Comparison of ENCODE assay signal across 1 cellular context in the genomic region with DNA sequence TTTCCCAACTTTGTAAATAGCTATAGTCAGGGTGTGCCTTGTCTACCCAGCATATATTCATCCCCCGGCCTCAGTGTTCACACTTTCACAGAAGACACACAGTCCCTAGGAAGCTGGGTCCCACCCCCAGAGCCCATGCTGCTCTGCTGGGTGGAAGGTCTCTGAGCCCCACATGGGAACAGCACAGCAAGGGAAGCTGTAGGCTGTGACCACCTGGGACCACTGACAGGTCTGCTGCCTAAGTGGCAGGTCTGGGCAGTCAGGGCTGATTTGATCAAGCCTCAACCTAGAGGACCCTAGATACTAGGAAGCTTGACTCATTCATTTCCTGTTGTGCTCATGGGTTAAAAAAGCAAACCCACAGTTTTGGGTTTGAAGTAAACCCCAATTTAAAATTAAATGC.
A peak's percentile ranks its signal among the peaks of the same experiment; 100 is the strongest.
TF ChIP-seq lines count a peak whose summit lies in the region.

No MANE protein-coding gene starts in this region.

TF ChIP-seq in GM12878, 131 proteins besides CTCF, POLR2A, EP300 and RAD21 (continued from another document):
- TF ChIP-seq, protein P1, sequence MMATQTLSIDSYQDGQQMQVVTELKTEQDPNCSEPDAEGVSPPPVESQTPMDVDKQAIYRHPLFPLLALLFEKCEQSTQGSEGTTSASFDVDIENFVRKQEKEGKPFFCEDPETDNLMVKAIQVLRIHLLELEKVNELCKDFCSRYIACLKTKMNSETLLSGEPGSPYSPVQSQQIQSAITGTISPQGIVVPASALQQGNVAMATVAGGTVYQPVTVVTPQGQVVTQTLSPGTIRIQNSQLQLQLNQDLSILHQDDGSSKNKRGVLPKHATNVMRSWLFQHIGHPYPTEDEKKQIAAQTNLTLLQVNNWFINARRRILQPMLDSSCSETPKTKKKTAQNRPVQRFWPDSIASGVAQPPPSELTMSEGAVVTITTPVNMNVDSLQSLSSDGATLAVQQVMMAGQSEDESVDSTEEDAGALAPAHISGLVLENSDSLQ (IDR thresholded peaks at IDR 0.05), result peak; percentile 48
- TF ChIP-seq RUNX3 (IDR thresholded peaks at IDR 0.05; ENCODE audit: low read length) (peak; percentile 69), PAX8 (IDR thresholded peaks at IDR 0.05) (no peak), RBBP5 (conservative IDR thresholded peaks at IDR 0.05) (no peak), CBFB (IDR thresholded peaks at IDR 0.05; ENCODE audit: low read depth) (0 out of 2 replicates have a peak, but pooled peaks have one; percentile 21), SKIL (IDR thresholded peaks at IDR 0.05; ENCODE audit: low read depth, poor library complexity, severe bottlenecking) (no peak), NFYA (IDR thresholded peaks at IDR 0.05; ENCODE audit: borderline replicate concordance, low read depth, low read length) (no peak), CHD2 (IDR thresholded peaks at IDR 0.05; ENCODE audit: borderline replicate concordance, low read depth, low read length) (no peak), BCL11A (IDR thresholded peaks at IDR 0.05; ENCODE audit: low read depth, low read length) (no peak), SRF (IDR thresholded peaks at IDR 0.05; ENCODE audit: low read depth in 2 of 2, low read length in 2 of 2) (no peak), MEF2B (IDR thresholded peaks at IDR 0.05; ENCODE audit: partially characterized antibody, poor library complexity, severe bottlenecking) (no peak), JUND (IDR thresholded peaks at IDR 0.05; ENCODE audit: low read depth, low read length) (no peak), ASH2L (IDR thresholded peaks at IDR 0.05; ENCODE audit: borderline replicate concordance, low read depth) (no peak), FOXK2 (IDR thresholded peaks at IDR 0.05) (no peak), DPF2 (IDR thresholded peaks at IDR 0.05) (no peak), TCF3 (IDR thresholded peaks at IDR 0.05; ENCODE audit: borderline replicate concordance, insufficient read depth, low read depth, low read length) (no peak), MYC (IDR thresholded peaks at IDR 0.05; ENCODE audit: insufficient read depth, insufficient read length, insufficient replicate concordance, low read length, severe bottlenecking) (no peak), FOS (IDR thresholded peaks at IDR 0.05; ENCODE audit: borderline replicate concordance, extremely low read depth, insufficient read length) (no peak), ETV6 (conservative IDR thresholded peaks at IDR 0.05 in 1 of 2, IDR thresholded peaks at IDR 0.05 in 1 of 2; ENCODE audit: borderline replicate concordance in 1 of 2, low read depth in 1 of 2) (peak in 1 of 2 experiments; percentile 39; a peak in 1 of 4 replicates), NRF1 (conservative IDR thresholded peaks at IDR 0.05; ENCODE audit: low read depth, low read length) (no peak)
- TF ChIP-seq, protein P2, sequence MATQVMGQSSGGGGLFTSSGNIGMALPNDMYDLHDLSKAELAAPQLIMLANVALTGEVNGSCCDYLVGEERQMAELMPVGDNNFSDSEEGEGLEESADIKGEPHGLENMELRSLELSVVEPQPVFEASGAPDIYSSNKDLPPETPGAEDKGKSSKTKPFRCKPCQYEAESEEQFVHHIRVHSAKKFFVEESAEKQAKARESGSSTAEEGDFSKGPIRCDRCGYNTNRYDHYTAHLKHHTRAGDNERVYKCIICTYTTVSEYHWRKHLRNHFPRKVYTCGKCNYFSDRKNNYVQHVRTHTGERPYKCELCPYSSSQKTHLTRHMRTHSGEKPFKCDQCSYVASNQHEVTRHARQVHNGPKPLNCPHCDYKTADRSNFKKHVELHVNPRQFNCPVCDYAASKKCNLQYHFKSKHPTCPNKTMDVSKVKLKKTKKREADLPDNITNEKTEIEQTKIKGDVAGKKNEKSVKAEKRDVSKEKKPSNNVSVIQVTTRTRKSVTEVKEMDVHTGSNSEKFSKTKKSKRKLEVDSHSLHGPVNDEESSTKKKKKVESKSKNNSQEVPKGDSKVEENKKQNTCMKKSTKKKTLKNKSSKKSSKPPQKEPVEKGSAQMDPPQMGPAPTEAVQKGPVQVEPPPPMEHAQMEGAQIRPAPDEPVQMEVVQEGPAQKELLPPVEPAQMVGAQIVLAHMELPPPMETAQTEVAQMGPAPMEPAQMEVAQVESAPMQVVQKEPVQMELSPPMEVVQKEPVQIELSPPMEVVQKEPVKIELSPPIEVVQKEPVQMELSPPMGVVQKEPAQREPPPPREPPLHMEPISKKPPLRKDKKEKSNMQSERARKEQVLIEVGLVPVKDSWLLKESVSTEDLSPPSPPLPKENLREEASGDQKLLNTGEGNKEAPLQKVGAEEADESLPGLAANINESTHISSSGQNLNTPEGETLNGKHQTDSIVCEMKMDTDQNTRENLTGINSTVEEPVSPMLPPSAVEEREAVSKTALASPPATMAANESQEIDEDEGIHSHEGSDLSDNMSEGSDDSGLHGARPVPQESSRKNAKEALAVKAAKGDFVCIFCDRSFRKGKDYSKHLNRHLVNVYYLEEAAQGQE (IDR thresholded peaks at IDR 0.05; ENCODE audit: low read depth, low read length), result no peak
- TF ChIP-seq, protein P3, sequence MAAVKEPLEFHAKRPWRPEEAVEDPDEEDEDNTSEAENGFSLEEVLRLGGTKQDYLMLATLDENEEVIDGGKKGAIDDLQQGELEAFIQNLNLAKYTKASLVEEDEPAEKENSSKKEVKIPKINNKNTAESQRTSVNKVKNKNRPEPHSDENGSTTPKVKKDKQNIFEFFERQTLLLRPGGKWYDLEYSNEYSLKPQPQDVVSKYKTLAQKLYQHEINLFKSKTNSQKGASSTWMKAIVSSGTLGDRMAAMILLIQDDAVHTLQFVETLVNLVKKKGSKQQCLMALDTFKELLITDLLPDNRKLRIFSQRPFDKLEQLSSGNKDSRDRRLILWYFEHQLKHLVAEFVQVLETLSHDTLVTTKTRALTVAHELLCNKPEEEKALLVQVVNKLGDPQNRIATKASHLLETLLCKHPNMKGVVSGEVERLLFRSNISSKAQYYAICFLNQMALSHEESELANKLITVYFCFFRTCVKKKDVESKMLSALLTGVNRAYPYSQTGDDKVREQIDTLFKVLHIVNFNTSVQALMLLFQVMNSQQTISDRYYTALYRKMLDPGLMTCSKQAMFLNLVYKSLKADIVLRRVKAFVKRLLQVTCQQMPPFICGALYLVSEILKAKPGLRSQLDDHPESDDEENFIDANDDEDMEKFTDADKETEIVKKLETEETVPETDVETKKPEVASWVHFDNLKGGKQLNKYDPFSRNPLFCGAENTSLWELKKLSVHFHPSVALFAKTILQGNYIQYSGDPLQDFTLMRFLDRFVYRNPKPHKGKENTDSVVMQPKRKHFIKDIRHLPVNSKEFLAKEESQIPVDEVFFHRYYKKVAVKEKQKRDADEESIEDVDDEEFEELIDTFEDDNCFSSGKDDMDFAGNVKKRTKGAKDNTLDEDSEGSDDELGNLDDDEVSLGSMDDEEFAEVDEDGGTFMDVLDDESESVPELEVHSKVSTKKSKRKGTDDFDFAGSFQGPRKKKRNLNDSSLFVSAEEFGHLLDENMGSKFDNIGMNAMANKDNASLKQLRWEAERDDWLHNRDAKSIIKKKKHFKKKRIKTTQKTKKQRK (IDR thresholded peaks at IDR 0.05; ENCODE audit: low read depth, low read length), result no peak
- TF ChIP-seq, protein P4, sequence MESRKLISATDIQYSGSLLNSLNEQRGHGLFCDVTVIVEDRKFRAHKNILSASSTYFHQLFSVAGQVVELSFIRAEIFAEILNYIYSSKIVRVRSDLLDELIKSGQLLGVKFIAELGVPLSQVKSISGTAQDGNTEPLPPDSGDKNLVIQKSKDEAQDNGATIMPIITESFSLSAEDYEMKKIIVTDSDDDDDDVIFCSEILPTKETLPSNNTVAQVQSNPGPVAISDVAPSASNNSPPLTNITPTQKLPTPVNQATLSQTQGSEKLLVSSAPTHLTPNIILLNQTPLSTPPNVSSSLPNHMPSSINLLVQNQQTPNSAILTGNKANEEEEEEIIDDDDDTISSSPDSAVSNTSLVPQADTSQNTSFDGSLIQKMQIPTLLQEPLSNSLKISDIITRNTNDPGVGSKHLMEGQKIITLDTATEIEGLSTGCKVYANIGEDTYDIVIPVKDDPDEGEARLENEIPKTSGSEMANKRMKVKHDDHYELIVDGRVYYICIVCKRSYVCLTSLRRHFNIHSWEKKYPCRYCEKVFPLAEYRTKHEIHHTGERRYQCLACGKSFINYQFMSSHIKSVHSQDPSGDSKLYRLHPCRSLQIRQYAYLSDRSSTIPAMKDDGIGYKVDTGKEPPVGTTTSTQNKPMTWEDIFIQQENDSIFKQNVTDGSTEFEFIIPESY (IDR thresholded peaks at IDR 0.05), result no peak
TF ChIP-seq in GM12878: peak in this region for 4.
